In genomic region chr9:37476930-37477329, GRCh38 we compare ENCODE assay signal across 18 cellular contexts. TPM values are rescaled to one million over a fixed set of nuclear protein-coding genes. Genes with fewer than 3 reads are reported as not detected.
DNase-seq lines count a peak whose midpoint lies in the region; ATAC-seq, FAIRE-seq and TF ChIP-seq lines count a peak whose summit lies in the region.
"Had no signal": no experiment of that assay in that cellular context is flagged by ENCODE, and none has a peak within 500 bp of the region (broad histone marks: within the 10 kb centered on the region; RNA-seq: fewer than 3 reads in every experiment).

No MANE protein-coding gene starts in this region.

- H3K4me1 ChIP-seq in Karpas-422 (ENCODE audit: low read length) (peaks cover 54% of the 10 kb centered on the region), mesendoderm (ENCODE audit: control insufficient read depth, low read depth, low read length) (peaks cover under 1% of the 10 kb centered on the region)

- WGBS in mesendoderm (ENCODE audit: extremely low coverage, insufficient coverage, low lambda C conversion rate): no CpG with 5 or more reads among the region's 11 CpGs

- H3K79me2 ChIP-seq in Karpas-422 (ENCODE audit: low read length) (no peaks in the 10 kb centered on the region), mesendoderm (ENCODE audit: control insufficient read depth, insufficient read depth, low read length) (no peaks in the 10 kb centered on the region)

- no peaks in the 10 kb centered on the region for H4K20me1 ChIP-seq in Karpas-422 (ENCODE audit: insufficient read depth, low read depth, low read length)
- H4K20me1 ChIP-seq: BLaER1 had no signal

- H3K36me3 ChIP-seq in Karpas-422 (ENCODE audit: insufficient read depth, low read length): no peaks in the 10 kb centered on the region
- no peaks in the 10 kb centered on the region for H3K36me3 ChIP-seq in mesendoderm (ENCODE audit: control insufficient read depth, insufficient read depth, low read length)
- H3K36me3 ChIP-seq: BLaER1 had no signal

- H3K4ac ChIP-seq in mesendoderm (ENCODE audit: low read depth, low read length): no peak overlapping the region

- no peak overlapping the region for H3K56ac ChIP-seq in mesendoderm (ENCODE audit: low read length)

- FAIRE-seq in urothelium cell line (lab: Jason Lieb, UNC): peak; percentile 62
- FAIRE-seq: GM12878 had no signal

- H4K5ac ChIP-seq in mesendoderm (ENCODE audit: low read length): no peak overlapping the region

- in situ Hi-C loops in SK-MEL-5 (cut with HindIII; ENCODE audit: low pct_unique_long_range_greater_than_20kb, low sequenced_read_pairs): no loop called here

- no peak overlapping the region for H3K23ac ChIP-seq in mesendoderm (ENCODE audit: low read length)

- no peak for ATAC-seq in SK-N-SH treated with all-trans-retinoic acid at 6 μM for 48 hours
- no peak for ATAC-seq in HG03108 (IDR thresholded peaks at IDR 0.05; ENCODE audit: unreplicated experiment)
- ATAC-seq: CD8-positive, alpha-beta T cell; GM12878 had no signal

- H3K9me2 ChIP-seq in Karpas-422 (replicated peaks; ENCODE audit: insufficient read depth, low read length): no peaks in the 10 kb centered on the region

- DNase-seq in Karpas-422: no peak
- DNase-seq in SK-MEL-5 (ENCODE audit: low read depth, low spot score): peak; percentile 47
- DNase-seq in mesendoderm: no peak
- DNase-seq in urothelium cell line (ENCODE audit: low spot score): no peak
- no peak for DNase-seq in NCI-H1092 treated with DMSO at 0.1 percent for 48 hours (lab: John Stamatoyannopoulos, UW)
- DNase-seq in DMS 273 treated with DMSO at 0.1 percent for 48 hours (lab: John Stamatoyannopoulos, UW): no peak
- DNase-seq: Caco-2; CD4-positive, CD25-positive, alpha-beta regulatory T cell; CD8-positive, alpha-beta T cell; DMS79; GDM1; H9; HFFc6 had no signal

- H3K79me1 ChIP-seq in mesendoderm (ENCODE audit: low read length): no peaks in the 10 kb centered on the region

- no peaks in the 10 kb centered on the region for H3K27me3 ChIP-seq in Karpas-422 (ENCODE audit: low read length)
- H3K27me3 ChIP-seq in mesendoderm (ENCODE audit: insufficient read depth, low read length, poor library complexity): no peaks in the 10 kb centered on the region
- H3K27me3 ChIP-seq: BLaER1 had no signal

- no peak overlapping the region for H2AK5ac ChIP-seq in mesendoderm (ENCODE audit: low read length)

- no peak overlapping the region for H4K8ac ChIP-seq in mesendoderm (ENCODE audit: low read depth, low read length)

- H3K27ac ChIP-seq in Karpas-422 (ENCODE audit: low read length): peak overlapping the region; percentile 90
- H3K27ac ChIP-seq in mesendoderm (ENCODE audit: low read depth, low read length): no peak overlapping the region
- H3K27ac ChIP-seq: BLaER1, C4-2B had no signal

- peak overlapping the region; percentile 6 for H2BK120ac ChIP-seq in mesendoderm (ENCODE audit: low read depth, low read length)

- no peak overlapping the region for H2BK5ac ChIP-seq in mesendoderm (ENCODE audit: low read length)

- H2AFZ ChIP-seq in Karpas-422 (ENCODE audit: low read length): no peak overlapping the region

- H3K9me3 ChIP-seq in Karpas-422 (ENCODE audit: low read length): peaks cover 7% of the 10 kb centered on the region

- no peak overlapping the region for H3K9ac ChIP-seq in Karpas-422 (ENCODE audit: low read length)
- no peak overlapping the region for H3K9ac ChIP-seq in mesendoderm (ENCODE audit: low read length)
- H3K9ac ChIP-seq: BLaER1 had no signal

- H3K4me3 ChIP-seq in Karpas-422 (ENCODE audit: low read length) (no peak overlapping the region), mesendoderm (ENCODE audit: low read length) (no peak overlapping the region)
- H3K4me3 ChIP-seq: BLaER1, GM12878 had no signal

- no peak overlapping the region for H2BK15ac ChIP-seq in mesendoderm (replicated peaks; ENCODE audit: low read depth)

- H3K18ac ChIP-seq in mesendoderm (ENCODE audit: low read length): no peak overlapping the region

- no peak overlapping the region for H3K4me2 ChIP-seq in Karpas-422 (ENCODE audit: low read depth, low read length, poor library complexity, severe bottlenecking)
- H3K4me2 ChIP-seq in mesendoderm (ENCODE audit: low read length): no peak overlapping the region
- H3K4me2 ChIP-seq: BLaER1 had no signal

TF ChIP-seq in SK-N-SH treated with all-trans-retinoic acid at 6 μM for 48 hours, 23 proteins besides CTCF, POLR2A, EP300 and RAD21 (continues in another document):
- TF ChIP-seq ZNF8 (CRISPR knock-in tag; IDR thresholded peaks at IDR 0.05) (no peak), ZNF70 (CRISPR knock-in tag; IDR thresholded peaks at IDR 0.05) (no peak), ZFP3 (CRISPR knock-in tag; IDR thresholded peaks at IDR 0.05) (no peak), OSR1 (CRISPR knock-in tag; IDR thresholded peaks at IDR 0.05) (no peak), ZC3H10 (CRISPR knock-in tag; IDR thresholded peaks at IDR 0.05) (no peak), ISL1 (CRISPR knock-in tag; IDR thresholded peaks at IDR 0.05) (no peak), ESRRG (CRISPR knock-in tag; IDR thresholded peaks at IDR 0.05) (no peak), TSHZ2 (CRISPR knock-in tag; IDR thresholded peaks at IDR 0.05) (no peak), PPARA (CRISPR knock-in tag; IDR thresholded peaks at IDR 0.05; ENCODE audit: borderline replicate concordance) (no peak), TOX (CRISPR knock-in tag; IDR thresholded peaks at IDR 0.05; ENCODE audit: borderline replicate concordance) (no peak), BACH2 (CRISPR knock-in tag; IDR thresholded peaks at IDR 0.05; ENCODE audit: borderline replicate concordance) (no peak), ARNTL (CRISPR knock-in tag; IDR thresholded peaks at IDR 0.05; ENCODE audit: borderline replicate concordance, low read depth) (no peak), POU6F1 (CRISPR knock-in tag; IDR thresholded peaks at IDR 0.05; ENCODE audit: borderline replicate concordance, low read depth) (no peak)

RNA-seq across cellular contexts. Expression of gene POLR1E, which starts 8.8 kb away (rescaled TPM):
- total RNA-seq in Karpas-422 (2014; rRNA removed; shearing (Covaris generic); ENCODE audit: low replicate concordance): 39.8 and 46.9 TPM in 2 replicates
- total RNA-seq in SK-MEL-5 (2014; rRNA removed; shearing (Covaris generic)): 44.0 and 51.3 TPM in 2 replicates
- polyA plus RNA-seq in SK-MEL-5 (2015; cell fraction: cytosol; rRNA removed): 30.7 and 34.0 TPM in 2 replicates
- 10.8 and 15.9 TPM in 2 replicates for polyA plus RNA-seq in SK-MEL-5 (2015; cell fraction: nucleus; rRNA removed)
- polyA plus RNA-seq in mesendoderm (2013, experiment 1 of 2): 21.0 TPM
- polyA plus RNA-seq in mesendoderm (2013, experiment 2 of 2): 22.4 TPM

RNA-seq across cellular contexts. Expression of gene ZBTB5, which starts 11.7 kb away (rescaled TPM):
- 24.6 and 31.3 TPM in 2 replicates for total RNA-seq in Karpas-422 (2014; rRNA removed; shearing (Covaris generic); ENCODE audit: low replicate concordance)
- 6.5 and 7.5 TPM in 2 replicates for total RNA-seq in SK-MEL-5 (2014; rRNA removed; shearing (Covaris generic))
- 4.0 and 5.8 TPM in 2 replicates for polyA plus RNA-seq in SK-MEL-5 (2015; cell fraction: cytosol; rRNA removed)
- 21.9 and 26.1 TPM in 2 replicates for polyA plus RNA-seq in SK-MEL-5 (2015; cell fraction: nucleus; rRNA removed)
- 3.9 TPM for polyA plus RNA-seq in mesendoderm (2013, experiment 1 of 2)
- polyA plus RNA-seq in mesendoderm (2013, experiment 2 of 2): 3.9 TPM

RNA-seq across cellular contexts. Expression of gene GRHPR, which starts 54.4 kb away (rescaled TPM):
- 234 and 345 TPM in 2 replicates for total RNA-seq in Karpas-422 (2014; rRNA removed; shearing (Covaris generic); ENCODE audit: low replicate concordance)
- 139 and 142 TPM in 2 replicates for total RNA-seq in SK-MEL-5 (2014; rRNA removed; shearing (Covaris generic))
- polyA plus RNA-seq in SK-MEL-5 (2015; cell fraction: cytosol; rRNA removed): 155 and 180 TPM in 2 replicates
- polyA plus RNA-seq in SK-MEL-5 (2015; cell fraction: nucleus; rRNA removed): 126 and 159 TPM in 2 replicates
- 65.0 TPM for polyA plus RNA-seq in mesendoderm (2013, experiment 1 of 2)
- polyA plus RNA-seq in mesendoderm (2013, experiment 2 of 2): 67.1 TPM
